9 cellular contexts compared by ENCODE assay signal in genomic region chr16:4114257-4115208, GRCh38. TPM values are rescaled to one million over a fixed set of nuclear protein-coding genes. Genes with fewer than 3 reads are reported as not detected.
DNase-seq lines count a peak whose midpoint lies in the region; ATAC-seq and TF ChIP-seq lines count a peak whose summit lies in the region.
"Had no signal": no experiment of that assay in that cellular context is flagged by ENCODE, and none has a peak within 500 bp of the region (broad histone marks: within the 10 kb centered on the region; RNA-seq: fewer than 3 reads in every experiment).

No MANE protein-coding gene starts in this region.

- TF ChIP-seq POLR2A in GM18505 (IDR thresholded peaks at IDR 0.05; ENCODE audit: borderline replicate concordance, extremely low read depth, insufficient read depth, insufficient read length) = no peak

- H3K4me1 Mint-ChIP-seq in dendritic cell treated with granulocyte-macrophage colony-stimulating factor and Interleukin-4, amounts not matched to agents 40 ng/mL and 50 ng/mL, for 4 days (ENCODE audit: low read depth) = peaks cover 65% of the 10 kb centered on the region
- H3K4me1 Mint-ChIP-seq in naive thymus-derived CD4-positive, alpha-beta T cell = peaks cover 37 to 57% (median 49%) of the 10 kb centered on the region in 7 donors

- peak overlapping the region; percentile 69 for H3K4me3 ChIP-seq in A673 (ENCODE audit: low read depth, low read length, poor library complexity, severe bottlenecking)
- H3K4me3 ChIP-seq in HUES6 (ENCODE audit: low read depth, low read length) = peak overlapping the region; percentile 70
- H3K4me3 ChIP-seq in naive thymus-derived CD4-positive, alpha-beta T cell (ENCODE audit: low read length) = peak overlapping the region; percentile 44

- no peak for TF ChIP-seq CTCF in A673 (conservative IDR thresholded peaks at IDR 0.05; ENCODE audit: low read depth, low read length)

- POLR2A ChIA-PET in A673 (lab: Charles Lee; ENCODE audit: low non-redundant PET) = no interaction called here
- POLR2A ChIA-PET in naive thymus-derived CD4-positive, alpha-beta T cell (lab: Charles Lee) = no interaction called here

- H3K9me3 ChIP-seq in A673 (ENCODE audit: low read depth, low read length, poor library complexity, severe bottlenecking) (no peaks in the 10 kb centered on the region), HUES6 (ENCODE audit: control insufficient read depth, insufficient read depth, low read depth, low read length) (no peaks in the 10 kb centered on the region)
- H3K9me3 ChIP-seq in naive thymus-derived CD4-positive, alpha-beta T cell (ENCODE audit: control insufficient read depth in 2 of 3, low read length in 3 of 3) = no peaks in the 10 kb centered on the region

- no peak overlapping the region for H3K9ac ChIP-seq in HUES6 (ENCODE audit: low read length)

- H3K9me3 Mint-ChIP-seq in dendritic cell treated with granulocyte-macrophage colony-stimulating factor and Interleukin-4, amounts not matched to agents 40 ng/mL and 50 ng/mL, for 4 days = no peaks in the 10 kb centered on the region
- H3K9me3 Mint-ChIP-seq in naive thymus-derived CD4-positive, alpha-beta T cell = no peaks in the 10 kb centered on the region

- H3K36me3 Mint-ChIP-seq in dendritic cell treated with granulocyte-macrophage colony-stimulating factor and Interleukin-4, amounts not matched to agents 40 ng/mL and 50 ng/mL, for 4 days (ENCODE audit: low read depth) = peaks cover 19% of the 10 kb centered on the region
- peaks cover 0 to 13% (median 0%) of the 10 kb centered on the region in 5 donors for H3K36me3 Mint-ChIP-seq in naive thymus-derived CD4-positive, alpha-beta T cell

- CTCF ChIA-PET in A673 (lab: Charles Lee) = no interaction called here
- CTCF ChIA-PET in naive thymus-derived CD4-positive, alpha-beta T cell (lab: Charles Lee) = no interaction called here

- peaks cover 29% of the 10 kb centered on the region for H3K27me3 Mint-ChIP-seq in dendritic cell treated with granulocyte-macrophage colony-stimulating factor and Interleukin-4, amounts not matched to agents 40 ng/mL and 50 ng/mL, for 4 days
- H3K27me3 Mint-ChIP-seq in naive thymus-derived CD4-positive, alpha-beta T cell = peaks cover 0 to 18% (median 0%) of the 10 kb centered on the region in 5 donors

- no peak for ATAC-seq in naive thymus-derived CD4-positive, alpha-beta T cell
- ATAC-seq in HG02938 (IDR thresholded peaks at IDR 0.05; ENCODE audit: unreplicated experiment) = no peak
- no peak for ATAC-seq in GM18505 (IDR thresholded peaks at IDR 0.05; ENCODE audit: unreplicated experiment)
- no peak for ATAC-seq in HG02870 (IDR thresholded peaks at IDR 0.05; ENCODE audit: unreplicated experiment)

- BruUV-seq in A673 (replicated peaks; lab: Mats Ljungman, UMichigan) = TSS peak; percentile 32

- H3K4me1 ChIP-seq in A673 (ENCODE audit: insufficient read depth, low read length, poor library complexity, severe bottlenecking) (peaks cover 12% of the 10 kb centered on the region), HUES6 (ENCODE audit: control insufficient read depth, insufficient read depth, low read length) (peaks cover 29% of the 10 kb centered on the region)
- H3K4me1 ChIP-seq in naive thymus-derived CD4-positive, alpha-beta T cell (ENCODE audit: control insufficient read depth in 2 of 2, insufficient read depth in 2 of 2, low read length in 2 of 2) = peaks cover 13 to 19% of the 10 kb centered on the region in 2 donors

- H3K27ac ChIP-seq in A673 (ENCODE audit: low read depth, low read length, poor library complexity, severe bottlenecking) = no peak overlapping the region
- no peak overlapping the region for H3K27ac ChIP-seq in HUES6 (ENCODE audit: low read depth, low read length)
- H3K27ac ChIP-seq in naive thymus-derived CD4-positive, alpha-beta T cell (ENCODE audit: low read depth, low read length) = no peak overlapping the region

- peak overlapping the region; percentile 84 for H3K4me3 Mint-ChIP-seq in dendritic cell treated with granulocyte-macrophage colony-stimulating factor and Interleukin-4, amounts not matched to agents 40 ng/mL and 50 ng/mL, for 4 days
- H3K4me3 Mint-ChIP-seq in naive thymus-derived CD4-positive, alpha-beta T cell = peak overlapping the region; percentile 52 to 94 (median 76)

- H3K27ac Mint-ChIP-seq in dendritic cell treated with granulocyte-macrophage colony-stimulating factor and Interleukin-4, amounts not matched to agents 40 ng/mL and 50 ng/mL, for 4 days = no peak overlapping the region
- H3K27ac Mint-ChIP-seq in naive thymus-derived CD4-positive, alpha-beta T cell = peak overlapping the region in 7 of 9 donors; percentile 16 to 68 (median 46)

- no peaks in the 10 kb centered on the region for H3K27me3 ChIP-seq in A673 (replicated peaks; ENCODE audit: insufficient read depth, low read depth, low read length, poor library complexity)
- H3K27me3 ChIP-seq in HUES6 (ENCODE audit: control insufficient read depth, insufficient read depth, low read length) = peaks cover 45% of the 10 kb centered on the region
- H3K27me3 ChIP-seq in naive thymus-derived CD4-positive, alpha-beta T cell (ENCODE audit: control insufficient read depth in 2 of 2, insufficient read depth in 2 of 2, low read length in 2 of 2) = no peaks in the 10 kb centered on the region

- H3K36me3 ChIP-seq in A673 (ENCODE audit: insufficient read depth, low read length, poor library complexity, severe bottlenecking) (no peaks in the 10 kb centered on the region), HUES6 (ENCODE audit: control insufficient read depth, insufficient read depth, low read length) (no peaks in the 10 kb centered on the region)
- no peaks in the 10 kb centered on the region for H3K36me3 ChIP-seq in naive thymus-derived CD4-positive, alpha-beta T cell (ENCODE audit: control insufficient read depth in 2 of 3, insufficient read depth in 3 of 3, low read length in 3 of 3)

- DNase-seq in A673 (ENCODE audit: low spot score) = no peak
- DNase-seq in naive thymus-derived CD4-positive, alpha-beta T cell = no peak
- no peak for DNase-seq in activated effector memory CD4-positive, alpha-beta T cell treated with anti-CD3 and anti-CD28 coated beads, Interleukin-2, amount 50 U/mL, for 16 hours
- DNase-seq: hippocampal formation had no signal

- intact Hi-C loops in A673 (cut with micrococcal nuclease; ENCODE audit: unreplicated experiment) = loop anchor here (5.0 kb wide), 2 partner anchors 132 to 138 kb away; no protein-coding TSS in a partner anchor
- intact Hi-C loops in dendritic cell treated with granulocyte-macrophage colony-stimulating factor and Interleukin-4, amounts not matched to agents 40 ng/mL and 50 ng/mL, for 4 days (cut with micrococcal nuclease) = loop anchor here (10.0 kb wide), 1 partner anchor 130 kb away; no protein-coding TSS in a partner anchor
- intact Hi-C loops in naive thymus-derived CD4-positive, alpha-beta T cell (cut with micrococcal nuclease) = loop anchor here in 1 of 2 donors (5.0 kb wide), 3 partner anchors 68 to 983 kb away; partner anchors contain the start of genes EEF2KMT and SLX4

RNA-seq across cellular contexts. Expression of gene ADCY9, which starts 1.7 kb away (rescaled TPM):
- total RNA-seq in A673 (2021) = 7.0 and 8.8 TPM in 2 replicates
- total RNA-seq in naive thymus-derived CD4-positive, alpha-beta T cell = 10 to 100 TPM in 2 of 5 experiments, 1 to 10 TPM in 3; 3.9 to 14.3 (median 5.6) TPM
- polyA plus RNA-seq in naive thymus-derived CD4-positive, alpha-beta T cell = under 1 TPM; 0.46 to 0.47 TPM
